Comparison of ENCODE assay signal across 16 cellular contexts in the genomic region with DNA sequence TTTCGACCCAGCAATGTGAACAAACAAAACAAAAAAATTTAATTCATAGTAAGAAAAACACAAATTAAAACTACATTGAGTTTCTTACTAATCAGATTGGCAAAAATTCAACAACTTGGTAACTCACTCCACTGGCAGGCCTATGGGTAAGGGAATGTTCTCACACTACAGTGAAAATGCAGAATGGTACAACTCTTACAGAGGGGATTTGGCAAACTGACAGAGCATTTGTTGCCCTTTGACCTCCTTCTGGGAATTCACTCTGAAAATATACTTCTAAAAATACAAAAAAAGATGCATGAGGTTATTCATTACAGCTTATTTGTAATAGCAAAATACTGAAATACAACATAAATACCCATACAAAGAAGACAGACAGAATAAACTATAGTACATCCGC. TPM values are rescaled to one million over a fixed set of nuclear protein-coding genes. Genes with fewer than 3 reads are reported as not detected.
DNase-seq lines count a peak whose midpoint lies in the region; FAIRE-seq lines count a peak whose summit lies in the region.
"Had no signal": no experiment of that assay in that cellular context is flagged by ENCODE, and none has a peak within 500 bp of the region (broad histone marks: within the 10 kb centered on the region; RNA-seq: fewer than 3 reads in every experiment).

No MANE protein-coding gene starts in this region.

- no peaks in the 10 kb centered on the region for H3K9me3 ChIP-seq in BLaER1
- no peaks in the 10 kb centered on the region for H3K9me3 ChIP-seq in GM23248 (ENCODE audit: low read depth)
- H3K9me3 ChIP-seq: Caco-2, Peyer's patch had no signal

- peak; percentile 16 for DNase-seq in GM23248
- DNase-seq in brain pericyte (ENCODE audit: low read depth, low spot score), result peak; percentile 38
- peak; percentile 42 for DNase-seq in iris pigment epithelial cell (ENCODE audit: low read depth)
- no peak for DNase-seq in T-helper 9 cell
- DNase-seq in frontal cortex (ENCODE audit: low spot score in 2 of 2), result no peak
- DNase-seq in LoVo (ENCODE audit: low spot score), result no peak
- DNase-seq in GM03348 (ENCODE audit: low spot score), result no peak
- DNase-seq: Caco-2, NCI-H2029, Peyer's patch, Right ventricle myocardium superior had no signal

- WGBS in GM23248 (ENCODE audit: low coverage in 1 of 2, low lambda C conversion rate in 2 of 2, missing lambda C conversion rate in 2 of 2), 2 experiments, result 38 to 44% methylated on average over 2 of the region's 2 CpGs

- H3K27me3 ChIP-seq in BLaER1, result no peaks in the 10 kb centered on the region
- no peaks in the 10 kb centered on the region for H3K27me3 ChIP-seq in GM23248 (replicated peaks; ENCODE audit: insufficient read depth)
- H3K27me3 ChIP-seq: Peyer's patch had no signal

- H3K9ac ChIP-seq in BLaER1, result no peak overlapping the region
- H3K9ac ChIP-seq in GM23248, result no peak overlapping the region

- no peaks in the 10 kb centered on the region for H3K9me2 ChIP-seq in GM23248 (ENCODE audit: insufficient read depth)

- H4K20me1 ChIP-seq in BLaER1 (no peaks in the 10 kb centered on the region), GM23248 (ENCODE audit: insufficient read depth) (no peaks in the 10 kb centered on the region)

- in situ Hi-C loops in GM23248 (cut with MboI), result no loop called here

- H3K4me2 ChIP-seq in BLaER1 (peak overlapping the region; percentile 55), GM23248 (ENCODE audit: unreplicated experiment) (no peak overlapping the region)

- H3K36me3 ChIP-seq in BLaER1 (no peaks in the 10 kb centered on the region), GM23248 (ENCODE audit: low read depth) (no peaks in the 10 kb centered on the region)
- H3K36me3 ChIP-seq: Peyer's patch had no signal

- H3K27ac ChIP-seq in BLaER1 (no peak overlapping the region), GM23248 (no peak overlapping the region)
- H3K27ac ChIP-seq: Peyer's patch had no signal

- peaks cover 15% of the 10 kb centered on the region for H3K4me1 ChIP-seq in BLaER1
- no peaks in the 10 kb centered on the region for H3K4me1 ChIP-seq in GM23248 (ENCODE audit: insufficient read depth)
- H3K4me1 ChIP-seq: Caco-2, Peyer's patch had no signal

- H3K4me3 ChIP-seq in BLaER1 (no peak overlapping the region), GM23248 (no peak overlapping the region)
- H3K4me3 ChIP-seq: GM12878, Peyer's patch had no signal

- H3F3A ChIP-seq in GM23248 (ENCODE audit: insufficient read depth), result no peaks in the 10 kb centered on the region

- no peak overlapping the region for H2AFZ ChIP-seq in GM23248

- no peak for FAIRE-seq in frontal cortex (lab: Jason Lieb, UNC)
- FAIRE-seq: A204.1, GM12878, H1 had no signal

- no peaks in the 10 kb centered on the region for H3K79me2 ChIP-seq in GM23248 (ENCODE audit: insufficient read depth)

RNA-seq across cellular contexts. Expression of a gene that starts 32.8 kb away (rescaled TPM):
- 0.11 TPM in 1 of 2 replicates, not detected in the other for total RNA-seq in GM23248 (2014; rRNA removed; shearing (Covaris generic))
- polyA plus RNA-seq in GM23248 (2016; fragmentation: Nextera tagmentation; extraction: Ambion mirVana), result not detected in 2 replicates
- total RNA-seq in frontal cortex, result 18.3 TPM
- total RNA-seq: Caco-2, H1, NCI-H460 had no signal
- polyA plus RNA-seq: H1 had no signal

Comparison
In these comparisons a context has a peak if more than half of its experiments do, and no peak if none do; other contexts are left out.
1. DNase-seq: peak in GM23248 (single experiment), brain pericyte (single experiment) and iris pigment epithelial cell (single experiment); none in T-helper 9 cell (single experiment), frontal cortex (0 of 2), LoVo (single experiment) and GM03348 (single experiment).
2. RNA of a gene that starts 32.8 kb away (total RNA-seq): 18.3 TPM in frontal cortex (single experiment); 0.11 TPM in GM23248; every median in the first group is over 10 times any median in the second.